ENCODE assay signal across 22 cellular contexts in genomic region chr7:156060925-156061324, GRCh38.
"Had no signal": no experiment of that assay in that cellular context is flagged by ENCODE, and none has a peak within 500 bp of the region (broad histone marks: within the 10 kb centered on the region; RNA-seq: fewer than 3 reads in every experiment).

No MANE protein-coding gene starts in this region.

- H3K4me1 Mint-ChIP-seq: T-cell had no signal

- DNase-seq: IMR-90, Kasumi-1, MM.1S, NCI-H1092 treated with DMSO at 0.1 percent for 48 hours, NCI-H1436, NCI-H187, NCI-H2029, NCI-H2081 treated with DMSO at 0.1 percent for 48 hours, NCI-H2171, NCI-H226, NCI-H446, NCI-H510A, NCI-H524 treated with DMSO at 0.1 percent for 48 hours, NCI-H69, NCI-H774, RPMI8226, SHP77, SK-N-SH, SW 1271, T-cell had no signal

- H3K27ac Mint-ChIP-seq: T-cell had no signal

- H3K4me2 ChIP-seq: KMS-11, SK-N-SH had no signal

- H3K9me3 ChIP-seq: SK-N-SH had no signal

- ATAC-seq: T-cell had no signal

- H3K9ac ChIP-seq: KMS-11, SK-N-SH had no signal

- H3K27ac ChIP-seq: KMS-11 had no signal

- FAIRE-seq: RCC 7860 had no signal

- H3K4me3 Mint-ChIP-seq: T-cell had no signal

- H3K36me3 Mint-ChIP-seq: T-cell had no signal
